In the genomic region with DNA sequence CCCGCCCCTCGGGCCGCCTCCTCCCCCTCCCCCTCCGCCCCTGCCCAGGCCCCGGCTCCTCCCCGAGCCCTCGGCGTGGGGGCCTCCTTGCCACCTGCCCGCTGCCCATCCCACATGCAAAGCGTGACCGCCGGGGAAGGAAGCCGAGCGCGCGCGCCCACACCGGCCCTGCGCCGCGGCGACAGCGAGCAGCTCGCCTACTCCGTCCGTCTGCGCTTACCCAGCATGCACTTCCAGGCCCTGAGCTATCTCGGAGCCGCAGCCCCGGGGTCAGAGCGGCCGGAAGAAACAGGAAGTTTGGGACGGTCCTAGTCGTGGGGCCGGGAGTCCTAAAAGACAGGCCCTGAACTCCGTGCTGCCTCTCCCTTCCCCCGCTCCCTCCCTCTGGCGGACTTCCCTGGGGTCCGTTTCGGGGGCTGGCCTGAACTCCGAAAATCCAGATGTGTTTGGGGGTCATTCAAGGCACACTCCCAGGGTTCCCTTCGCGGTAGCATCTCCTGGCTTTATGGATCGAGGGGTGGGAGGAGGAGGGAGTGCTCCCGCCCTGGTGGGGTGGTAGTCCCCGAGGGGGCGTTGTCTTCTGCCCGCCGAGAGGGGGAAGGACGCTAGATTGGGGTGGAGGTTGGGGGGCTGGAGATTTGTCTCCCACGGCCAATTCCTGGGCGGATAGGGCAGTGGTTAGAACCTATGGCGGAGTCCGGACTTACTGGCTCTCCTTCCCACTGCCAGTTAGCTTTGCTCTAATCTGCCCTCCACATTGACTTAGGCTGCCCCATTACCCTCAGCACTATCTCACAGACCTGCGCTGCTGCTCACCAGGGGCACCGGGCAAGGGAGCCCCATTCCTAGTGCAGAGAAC, we compare ENCODE assay signal across 1 cellular context.
A peak's percentile ranks its signal among the peaks of the same experiment; 100 is the strongest.
TF ChIP-seq lines count a peak whose summit lies in the region.

No MANE protein-coding gene starts in this region.

TF ChIP-seq in K562, 482 proteins besides CTCF, POLR2A, EP300 and RAD21 (continued from another document and continues in another):
- TF ChIP-seq, protein P1, sequence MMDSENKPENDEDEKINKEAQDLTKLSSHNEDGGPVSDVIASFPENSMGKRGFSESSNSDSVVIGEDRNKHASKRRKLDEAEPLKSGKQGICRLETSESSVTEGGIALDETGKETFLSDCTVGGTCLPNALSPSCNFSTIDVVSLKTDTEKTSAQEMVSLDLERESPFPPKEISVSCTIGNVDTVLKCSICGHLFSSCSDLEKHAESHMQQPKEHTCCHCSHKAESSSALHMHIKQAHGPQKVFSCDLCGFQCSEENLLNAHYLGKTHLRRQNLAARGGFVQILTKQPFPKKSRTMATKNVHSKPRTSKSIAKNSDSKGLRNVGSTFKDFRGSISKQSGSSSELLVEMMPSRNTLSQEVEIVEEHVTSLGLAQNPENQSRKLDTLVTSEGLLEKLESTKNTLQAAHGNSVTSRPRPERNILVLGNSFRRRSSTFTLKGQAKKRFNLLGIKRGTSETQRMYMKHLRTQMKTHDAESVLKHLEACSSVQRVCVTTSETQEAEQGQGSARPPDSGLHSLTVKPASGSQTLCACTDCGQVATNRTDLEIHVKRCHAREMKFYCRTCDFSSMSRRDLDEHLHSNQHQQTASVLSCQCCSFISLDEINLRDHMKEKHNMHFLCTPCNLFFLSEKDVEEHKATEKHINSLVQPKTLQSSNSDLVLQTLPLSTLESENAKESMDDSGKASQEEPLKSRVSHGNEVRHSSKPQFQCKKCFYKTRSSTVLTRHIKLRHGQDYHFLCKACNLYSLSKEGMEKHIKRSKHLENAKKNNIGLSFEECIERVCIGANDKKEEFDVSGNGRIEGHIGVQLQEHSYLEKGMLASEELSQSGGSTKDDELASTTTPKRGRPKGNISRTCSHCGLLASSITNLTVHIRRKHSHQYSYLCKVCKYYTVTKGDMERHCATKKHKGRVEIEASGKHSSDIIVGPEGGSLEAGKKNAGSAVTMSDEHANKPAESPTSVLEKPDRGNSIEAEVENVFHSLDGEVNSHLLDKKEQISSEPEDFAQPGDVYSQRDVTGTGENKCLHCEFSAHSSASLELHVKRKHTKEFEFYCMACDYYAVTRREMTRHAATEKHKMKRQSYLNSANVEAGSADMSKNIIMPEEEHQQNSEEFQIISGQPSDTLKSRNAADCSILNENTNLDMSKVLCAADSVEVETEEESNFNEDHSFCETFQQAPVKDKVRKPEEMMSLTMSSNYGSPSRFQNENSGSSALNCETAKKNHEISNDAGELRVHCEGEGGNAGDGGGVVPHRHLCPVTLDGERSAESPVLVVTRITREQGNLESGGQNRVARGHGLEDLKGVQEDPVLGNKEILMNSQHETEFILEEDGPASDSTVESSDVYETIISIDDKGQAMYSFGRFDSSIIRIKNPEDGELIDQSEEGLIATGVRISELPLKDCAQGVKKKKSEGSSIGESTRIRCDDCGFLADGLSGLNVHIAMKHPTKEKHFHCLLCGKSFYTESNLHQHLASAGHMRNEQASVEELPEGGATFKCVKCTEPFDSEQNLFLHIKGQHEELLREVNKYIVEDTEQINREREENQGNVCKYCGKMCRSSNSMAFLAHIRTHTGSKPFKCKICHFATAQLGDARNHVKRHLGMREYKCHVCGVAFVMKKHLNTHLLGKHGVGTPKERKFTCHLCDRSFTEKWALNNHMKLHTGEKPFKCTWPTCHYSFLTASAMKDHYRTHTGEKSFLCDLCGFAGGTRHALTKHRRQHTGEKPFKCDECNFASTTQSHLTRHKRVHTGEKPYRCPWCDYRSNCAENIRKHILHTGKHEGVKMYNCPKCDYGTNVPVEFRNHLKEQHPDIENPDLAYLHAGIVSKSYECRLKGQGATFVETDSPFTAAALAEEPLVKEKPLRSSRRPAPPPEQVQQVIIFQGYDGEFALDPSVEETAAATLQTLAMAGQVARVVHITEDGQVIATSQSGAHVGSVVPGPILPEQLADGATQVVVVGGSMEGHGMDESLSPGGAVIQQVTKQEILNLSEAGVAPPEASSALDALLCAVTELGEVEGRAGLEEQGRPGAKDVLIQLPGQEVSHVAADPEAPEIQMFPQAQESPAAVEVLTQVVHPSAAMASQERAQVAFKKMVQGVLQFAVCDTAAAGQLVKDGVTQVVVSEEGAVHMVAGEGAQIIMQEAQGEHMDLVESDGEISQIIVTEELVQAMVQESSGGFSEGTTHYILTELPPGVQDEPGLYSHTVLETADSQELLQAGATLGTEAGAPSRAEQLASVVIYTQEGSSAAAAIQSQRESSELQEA (IDR thresholded peaks at IDR 0.05; ENCODE audit: low read depth) = no peak
- TF ChIP-seq FOXK1 (CRISPR knock-in tag; IDR thresholded peaks at IDR 0.05; ENCODE audit: borderline replicate concordance) (0 out of 2 replicates have a peak, but pooled peaks have one; percentile 24), U2AF2 (optimal IDR thresholded peaks at IDR 0.05; ENCODE audit: low read depth, low read length) (no peak), MEF2D (tag; conservative IDR thresholded peaks at IDR 0.05; ENCODE audit: low read depth) (no peak), HDAC8 (tag; IDR thresholded peaks at IDR 0.05) (peak; percentile 48; the same call in 1 of the 2 replicates), HCFC1 (IDR thresholded peaks at IDR 0.05; ENCODE audit: low read depth, low read length) (peak; percentile 36; the same call in 1 of the 2 replicates), ZNF143 (CRISPR knock-in tag; IDR thresholded peaks at IDR 0.05) (peak; percentile 83), ETV1 (tag; conservative IDR thresholded peaks at IDR 0.05; ENCODE audit: low read depth) (peak; percentile 86), ZKSCAN3 (CRISPR knock-in tag; IDR thresholded peaks at IDR 0.05) (no peak), HDAC2 (IDR thresholded peaks at IDR 0.05) (peak; percentile 38; the same call in 1 of the 2 replicates), FOXK2 (conservative IDR thresholded peaks at IDR 0.05 in 1 of 2, IDR thresholded peaks at IDR 0.05 in 1 of 2; ENCODE audit: low read depth in 2 of 2) (peak; percentile 48 to 56; a peak in 3 of 4 replicates), GTF2E2 (tag; IDR thresholded peaks at IDR 0.05) (peak; percentile 72; the same call in 1 of the 2 replicates), PTRF (tag; IDR thresholded peaks at IDR 0.05) (no peak), NR2C2 (CRISPR knock-in tag; IDR thresholded peaks at IDR 0.05) (peak; percentile 73), NR2C2 (tag; IDR thresholded peaks at IDR 0.05) (peak; percentile 94), NRF1 (conservative IDR thresholded peaks at IDR 0.05 in 1 of 2, IDR thresholded peaks at IDR 0.05 in 1 of 2) (peak; percentile 70 to 77), CTBP1 (IDR thresholded peaks at IDR 0.05; ENCODE audit: borderline replicate concordance) (peak; percentile 79), CREB1 (IDR thresholded peaks at IDR 0.05) (no peak), CREB1 (CRISPR knock-in tag; IDR thresholded peaks at IDR 0.05) (peak; percentile 35; the same call in 1 of the 2 replicates), SRSF3 (IDR thresholded peaks at IDR 0.05; ENCODE audit: insufficient read depth, low read length) (no peak), TEAD2 (tag; IDR thresholded peaks at IDR 0.05) (no peak), SRSF7 (optimal IDR thresholded peaks at IDR 0.05; ENCODE audit: low read depth, low read length) (no peak), OTX1 (CRISPR knock-in tag; IDR thresholded peaks at IDR 0.05) (peak; percentile 37; the same call in 1 of the 2 replicates), NFIC (IDR thresholded peaks at IDR 0.05) (peak; percentile 46; the same call in 1 of the 2 replicates), CHD4 (IDR thresholded peaks at IDR 0.05; ENCODE audit: insufficient read depth, insufficient replicate concordance, low read depth, low read length, poor library complexity, severe bottlenecking) (no peak), RBM15 (IDR thresholded peaks at IDR 0.05; ENCODE audit: insufficient read depth, low read length) (no peak), JUND (IDR thresholded peaks at IDR 0.05; ENCODE audit: borderline replicate concordance, low read depth, low read length) (0 out of 2 replicates have a peak, but pooled peaks have one; percentile 10), JUND (tag; IDR thresholded peaks at IDR 0.05; ENCODE audit: borderline replicate concordance, low read depth, low read length) (peak; percentile 15; the same call in 1 of the 3 replicates), TAF1 (IDR thresholded peaks at IDR 0.05; ENCODE audit: control insufficient read depth, extremely low read depth, insufficient read depth, low read length, severe bottlenecking) (peak; percentile 38), POLR2AphosphoS2 (IDR thresholded peaks at IDR 0.05; ENCODE audit: low read length) (peak; percentile 62; the same call in 1 of the 2 replicates), MBD2 (IDR thresholded peaks at IDR 0.05; ENCODE audit: borderline replicate concordance, low read depth) (0 out of 2 replicates have a peak, but pooled peaks have one; percentile 51), GATAD2A (IDR thresholded peaks at IDR 0.05) (peak; percentile 44; the same call in 1 of the 2 replicates), SNIP1 (IDR thresholded peaks at IDR 0.05; ENCODE audit: low read depth) (no peak), FIP1L1 (IDR thresholded peaks at IDR 0.05; ENCODE audit: low read depth, low read length, poor library complexity, severe bottlenecking) (peak; percentile 30), FOSL1 (tag; conservative IDR thresholded peaks at IDR 0.05) (0 out of 2 replicates have a peak, but pooled peaks have one; percentile 29), TBP (optimal IDR thresholded peaks at IDR 0.05; ENCODE audit: low read depth, low read length) (peak; percentile 74), NCOR1 (IDR thresholded peaks at IDR 0.05) (peak; percentile 63), SMARCA4 (IDR thresholded peaks at IDR 0.05) (peak; percentile 47; the same call in 1 of the 2 replicates), BRD4 (IDR thresholded peaks at IDR 0.05) (no peak)
- TF ChIP-seq, protein P2, sequence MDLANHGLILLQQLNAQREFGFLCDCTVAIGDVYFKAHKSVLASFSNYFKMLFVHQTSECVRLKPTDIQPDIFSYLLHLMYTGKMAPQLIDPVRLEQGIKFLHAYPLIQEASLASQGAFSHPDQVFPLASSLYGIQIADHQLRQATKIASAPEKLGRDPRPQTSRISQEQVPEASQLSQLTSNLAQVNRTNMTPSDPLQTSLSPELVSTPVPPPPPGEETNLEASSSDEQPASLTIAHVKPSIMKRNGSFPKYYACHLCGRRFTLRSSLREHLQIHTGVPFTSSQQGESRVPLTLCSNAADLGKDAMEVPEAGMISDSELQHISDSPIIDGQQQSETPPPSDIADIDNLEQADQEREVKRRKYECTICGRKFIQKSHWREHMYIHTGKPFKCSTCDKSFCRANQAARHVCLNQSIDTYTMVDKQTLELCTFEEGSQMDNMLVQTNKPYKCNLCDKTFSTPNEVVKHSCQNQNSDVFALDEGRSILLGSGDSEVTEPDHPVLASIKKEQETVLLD (IDR thresholded peaks at IDR 0.05) = peak; percentile 27; the same call in 1 of the 2 replicates
- TF ChIP-seq, protein P3, sequence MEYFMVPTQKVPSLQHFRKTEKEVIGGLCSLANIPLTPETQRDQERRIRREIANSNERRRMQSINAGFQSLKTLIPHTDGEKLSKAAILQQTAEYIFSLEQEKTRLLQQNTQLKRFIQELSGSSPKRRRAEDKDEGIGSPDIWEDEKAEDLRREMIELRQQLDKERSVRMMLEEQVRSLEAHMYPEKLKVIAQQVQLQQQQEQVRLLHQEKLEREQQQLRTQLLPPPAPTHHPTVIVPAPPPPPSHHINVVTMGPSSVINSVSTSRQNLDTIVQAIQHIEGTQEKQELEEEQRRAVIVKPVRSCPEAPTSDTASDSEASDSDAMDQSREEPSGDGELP (CRISPR knock-in tag; IDR thresholded peaks at IDR 0.05; ENCODE audit: borderline replicate concordance) = peak; percentile 68
- TF ChIP-seq, protein P4, sequence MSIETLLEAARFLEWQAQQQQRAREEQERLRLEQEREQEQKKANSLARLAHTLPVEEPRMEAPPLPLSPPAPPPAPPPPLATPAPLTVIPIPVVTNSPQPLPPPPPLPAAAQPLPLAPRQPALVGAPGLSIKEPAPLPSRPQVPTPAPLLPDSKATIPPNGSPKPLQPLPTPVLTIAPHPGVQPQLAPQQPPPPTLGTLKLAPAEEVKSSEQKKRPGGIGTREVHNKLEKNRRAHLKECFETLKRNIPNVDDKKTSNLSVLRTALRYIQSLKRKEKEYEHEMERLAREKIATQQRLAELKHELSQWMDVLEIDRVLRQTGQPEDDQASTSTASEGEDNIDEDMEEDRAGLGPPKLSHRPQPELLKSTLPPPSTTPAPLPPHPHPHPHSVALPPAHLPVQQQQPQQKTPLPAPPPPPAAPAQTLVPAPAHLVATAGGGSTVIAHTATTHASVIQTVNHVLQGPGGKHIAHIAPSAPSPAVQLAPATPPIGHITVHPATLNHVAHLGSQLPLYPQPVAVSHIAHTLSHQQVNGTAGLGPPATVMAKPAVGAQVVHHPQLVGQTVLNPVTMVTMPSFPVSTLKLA (conservative IDR thresholded peaks at IDR 0.05) = peak in 1 of 2 experiments; percentile 71; a peak in 3 of 4 replicates
- TF ChIP-seq, protein P5, sequence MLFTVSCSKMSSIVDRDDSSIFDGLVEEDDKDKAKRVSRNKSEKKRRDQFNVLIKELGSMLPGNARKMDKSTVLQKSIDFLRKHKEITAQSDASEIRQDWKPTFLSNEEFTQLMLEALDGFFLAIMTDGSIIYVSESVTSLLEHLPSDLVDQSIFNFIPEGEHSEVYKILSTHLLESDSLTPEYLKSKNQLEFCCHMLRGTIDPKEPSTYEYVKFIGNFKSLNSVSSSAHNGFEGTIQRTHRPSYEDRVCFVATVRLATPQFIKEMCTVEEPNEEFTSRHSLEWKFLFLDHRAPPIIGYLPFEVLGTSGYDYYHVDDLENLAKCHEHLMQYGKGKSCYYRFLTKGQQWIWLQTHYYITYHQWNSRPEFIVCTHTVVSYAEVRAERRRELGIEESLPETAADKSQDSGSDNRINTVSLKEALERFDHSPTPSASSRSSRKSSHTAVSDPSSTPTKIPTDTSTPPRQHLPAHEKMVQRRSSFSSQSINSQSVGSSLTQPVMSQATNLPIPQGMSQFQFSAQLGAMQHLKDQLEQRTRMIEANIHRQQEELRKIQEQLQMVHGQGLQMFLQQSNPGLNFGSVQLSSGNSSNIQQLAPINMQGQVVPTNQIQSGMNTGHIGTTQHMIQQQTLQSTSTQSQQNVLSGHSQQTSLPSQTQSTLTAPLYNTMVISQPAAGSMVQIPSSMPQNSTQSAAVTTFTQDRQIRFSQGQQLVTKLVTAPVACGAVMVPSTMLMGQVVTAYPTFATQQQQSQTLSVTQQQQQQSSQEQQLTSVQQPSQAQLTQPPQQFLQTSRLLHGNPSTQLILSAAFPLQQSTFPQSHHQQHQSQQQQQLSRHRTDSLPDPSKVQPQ (CRISPR knock-in tag; IDR thresholded peaks at IDR 0.05; ENCODE audit: borderline replicate concordance) = no peak
- TF ChIP-seq, protein P6, sequence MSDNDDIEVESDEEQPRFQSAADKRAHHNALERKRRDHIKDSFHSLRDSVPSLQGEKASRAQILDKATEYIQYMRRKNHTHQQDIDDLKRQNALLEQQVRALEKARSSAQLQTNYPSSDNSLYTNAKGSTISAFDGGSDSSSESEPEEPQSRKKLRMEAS (CRISPR knock-in tag; IDR thresholded peaks at IDR 0.05) = peak; percentile 91
- TF ChIP-seq, protein P7, sequence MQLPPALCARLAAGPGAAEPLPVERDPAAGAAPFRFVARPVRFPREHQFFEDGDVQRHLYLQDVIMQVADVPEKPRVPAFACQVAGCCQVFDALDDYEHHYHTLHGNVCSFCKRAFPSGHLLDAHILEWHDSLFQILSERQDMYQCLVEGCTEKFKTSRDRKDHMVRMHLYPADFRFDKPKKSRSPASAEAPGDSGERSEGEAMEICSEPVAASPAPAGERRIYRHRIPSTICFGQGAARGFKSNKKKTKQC (CRISPR knock-in tag; IDR thresholded peaks at IDR 0.05) = no peak
